Comparison of ENCODE assay signal across 1 cellular context in the genomic region with DNA sequence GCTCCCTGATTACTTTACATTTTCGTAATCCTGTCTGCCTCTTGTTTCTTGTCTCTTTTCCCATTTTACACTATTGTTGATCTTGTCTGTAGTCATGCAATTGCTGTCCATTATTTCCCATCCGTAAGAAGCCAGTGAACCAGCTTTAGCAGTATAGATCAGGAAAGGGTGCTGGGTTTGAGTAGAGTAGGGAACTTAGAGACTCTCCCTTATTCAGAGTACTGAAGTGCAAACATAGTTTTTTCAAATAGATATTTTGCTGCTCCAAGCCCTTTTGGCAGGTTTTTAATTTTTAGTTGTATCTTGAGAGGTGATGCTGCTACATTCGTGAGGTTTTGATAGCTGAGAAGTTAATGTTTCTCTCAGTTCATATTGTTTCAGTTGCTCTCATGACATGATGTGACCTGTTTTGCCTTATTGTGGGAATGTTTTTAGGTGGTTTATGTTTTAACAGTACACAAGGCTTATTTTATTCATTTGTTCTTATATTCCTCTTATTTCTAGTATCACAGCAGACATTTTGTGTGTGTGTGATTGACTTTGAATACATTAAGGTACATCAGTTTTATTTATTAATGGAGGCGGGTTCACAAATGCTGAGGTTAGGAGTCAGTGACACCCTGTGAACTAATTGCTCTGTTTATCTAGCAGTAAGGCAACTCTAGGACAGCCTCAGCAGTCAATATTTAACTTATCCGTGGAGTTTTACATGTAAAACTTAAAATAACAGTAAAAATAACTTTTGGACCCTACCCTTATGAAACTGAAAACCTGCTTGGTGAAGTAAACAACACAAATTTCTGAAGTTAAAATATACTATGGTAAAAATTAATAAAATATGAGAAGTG.
TF ChIP-seq lines count a peak whose summit lies in the region.

No MANE protein-coding gene starts in this region.

TF ChIP-seq in GM23338, 12 proteins besides CTCF, POLR2A, EP300 and RAD21 (continued from another document):
- no peak for TF ChIP-seq ZNF114 (CRISPR knock-in tag; IDR thresholded peaks at IDR 0.05)
